ENCODE assay signal across 24 cellular contexts in genomic region chr6:166172546-166172945, GRCh38. TPM values are rescaled to one million over a fixed set of nuclear protein-coding genes. Genes with fewer than 3 reads are reported as not detected.
"Had no signal": no experiment of that assay in that cellular context is flagged by ENCODE, and none has a peak within 500 bp of the region (broad histone marks: within the 10 kb centered on the region; RNA-seq: fewer than 3 reads in every experiment).

No MANE protein-coding gene starts in this region.

- H3K9me3 ChIP-seq: SJSA1 had no signal

- H3K27ac ChIP-seq: brain microvascular endothelial cell, cardiac muscle cell, SJSA1 had no signal

- FAIRE-seq: RCC 7860, TTC549 had no signal

- ATAC-seq: activated CD8-positive, alpha-beta T cell treated with anti-CD3 and anti-CD28 coated beads for 36 hours; activated T-cell treated with anti-CD3 and anti-CD28 coated beads, Interleukin-2, amount 50 U/mL, for 72 hours; PC-3 had no signal

- H3K36me3 ChIP-seq: brain microvascular endothelial cell, cardiac muscle cell, SJSA1 had no signal

- DNase-seq: activated CD4-positive, alpha-beta T cell treated with anti-CD3 and anti-CD28 coated beads, Interleukin-2, amount 50 U/mL, for 1 hour; activated CD4-positive, CD25-positive, alpha-beta regulatory T cell; activated CD8-positive, alpha-beta memory T cell treated with anti-CD3 and anti-CD28 coated beads, Interleukin-2, amount 50 U/mL, for 4 hours; activated CD8-positive, alpha-beta T cell treated with anti-CD3 and anti-CD28 coated beads for 36 hours; activated gamma-delta T cell treated with Interleukin-2 at 50 U/mL for 16 hours; activated naive CD4-positive, alpha-beta T cell treated with anti-CD3 and anti-CD28 coated beads, Interleukin-2, amount 10 ng/mL, durations not matched to agents 7 days and 5 days; activated naive CD8-positive, alpha-beta T cell treated with anti-CD3 and anti-CD28 coated beads for 36 hours; activated T-cell treated with anti-CD3 and anti-CD28 coated beads, Interleukin-2, amount 50 U/mL, for 72 hours; brain microvascular endothelial cell; NCI-H1930; NCI-H2171; NCI-H226; NCI-H82; PC-3; T-cell; T-helper 2 cell; T1000 had no signal

- H3K4me3 ChIP-seq: cardiac muscle cell, SJSA1 had no signal

RNA-seq across cellular contexts. Expression of gene TBXT, which starts 4.9 kb away (rescaled TPM):
- total RNA-seq: activated CD8-positive, alpha-beta T cell treated with anti-CD3 and anti-CD28 coated beads for 36 hours; activated naive CD8-positive, alpha-beta T cell treated with anti-CD3 and anti-CD28 coated beads for 36 hours; activated T-cell treated with anti-CD3 and anti-CD28 coated beads, Interleukin-2, amount 50 U/mL, for 72 hours; activated T-helper 2 cell treated with anti-CD3 and anti-CD28 coated beads, Interferon-gamma antibody, Interleukin-2, Interleukin-4, amounts not matched to agents 10 μg/mL and 5 μg/mL and 100 μg/mL, durations not matched to agents 14 hours and 24 hours and 36 hours; cardiac muscle cell; M059J; PC-3; SJSA1; T-cell had no signal
- polyA plus RNA-seq: adipose tissue, cardiac muscle cell had no signal
